Comparison of ENCODE assay signal across 8 cellular contexts in genomic region chr11:64094463-64095223, GRCh38. TPM values are rescaled to one million over a fixed set of nuclear protein-coding genes. Genes with fewer than 3 reads are reported as not detected.
DNase-seq lines count a peak whose midpoint lies in the region; ATAC-seq, FAIRE-seq and TF ChIP-seq lines count a peak whose summit lies in the region.

No MANE protein-coding gene starts in this region.

- peak overlapping the region; percentile 53 to 95 for H3K27ac ChIP-seq in A549
- peak overlapping the region; percentile 37; the same call in 1 of the 2 replicates for H3K27ac ChIP-seq in HL-60 (replicated peaks)
- peak overlapping the region; percentile 66 to 76 for H3K27ac ChIP-seq in kidney (ENCODE audit: low read depth in 2 of 2, low read length in 2 of 2)

- H3K4me1 ChIP-seq in A549 (peaks cover 54% of the 10 kb centered on the region), kidney (ENCODE audit: control insufficient read depth in 1 of 2, insufficient read depth in 1 of 2, low read depth in 1 of 2, low read length in 2 of 2) (peaks cover 24 to 29% of the 10 kb centered on the region in 2 donors)

- whole genome bisulfite sequencing in A549 (ENCODE audit: missing lambda C conversion rate), result 62% methylated on average over 18 of the region's 19 CpGs

- no peaks in the 10 kb centered on the region for H3K36me3 ChIP-seq in kidney (ENCODE audit: control insufficient read depth in 1 of 2, insufficient read depth in 2 of 2, low read length in 2 of 2)

- no peak for TF ChIP-seq CTCF in A549 (IDR thresholded peaks at IDR 0.05)
- no peak for TF ChIP-seq CTCF in HL-60 (IDR thresholded peaks at IDR 0.05; ENCODE audit: insufficient read depth, low read length)
- peak; percentile 10; the same call in 1 of the 2 replicates for TF ChIP-seq CTCF in WI38 (IDR thresholded peaks at IDR 0.05; ENCODE audit: low read depth, low read length)
- no peak for TF ChIP-seq CTCF in kidney (IDR thresholded peaks at IDR 0.05; ENCODE audit: borderline replicate concordance, extremely low read depth, insufficient read depth)

- TF ChIP-seq POLR2A in A549 (IDR thresholded peaks at IDR 0.05; ENCODE audit: low read length), result no peak

- DNase-seq in A549 (ENCODE audit: low read depth in 1 of 2, low spot score in 1 of 2) (peak; percentile 84 to 94), HL-60 (ENCODE audit: low read depth in 1 of 2, low spot score in 1 of 2) (peak; percentile 66 to 79), kidney (no peak), COR-L47 (lab: John Stamatoyannopoulos, UW) (no peak)
- DNase-seq in stimulated activated naive CD8-positive, alpha-beta T cell treated with anti-CD3 and anti-CD28 coated beads, Interleukin-15, Interleukin-2, amounts not matched to agents 100 U/mL and 50 U/mL, for 24 hours, result no peak
- DNase-seq in stimulated activated CD4-positive, alpha-beta T cell treated with anti-CD3 and anti-CD28 coated beads, Interleukin-4, amount 100 ng/mL, for 4 hours, result no peak

- peak overlapping the region; percentile 41 for H3K4me2 ChIP-seq in A549

- H3K9me3 ChIP-seq in A549 (no peaks in the 10 kb centered on the region), kidney (ENCODE audit: control insufficient read depth in 1 of 2, low read length in 2 of 2) (no peaks in the 10 kb centered on the region)

- H3K4me3 ChIP-seq in A549, result no peak overlapping the region
- no peak overlapping the region for H3K4me3 ChIP-seq in HL-60 (replicated peaks; ENCODE audit: insufficient read depth, low read length)
- H3K4me3 ChIP-seq in WI38 (ENCODE audit: low read depth, low read length), result no peak overlapping the region
- H3K4me3 ChIP-seq in kidney (ENCODE audit: low read length in 2 of 2), result no peak overlapping the region

- POLR2A ChIA-PET in A549 (lab: Yijun Ruan, JAX), result interaction anchor here (0.6 kb wide), 1 partner anchor 377 kb away, joined by 3 read pairs; no protein-coding TSS in a partner anchor

- peak overlapping the region in 1 of 2 donors; percentile 58 for H3K9ac ChIP-seq in kidney (ENCODE audit: low read length in 2 of 2)

- no peak for FAIRE-seq in A549 (lab: Jason Lieb, UNC)
- no peak for FAIRE-seq in kidney (lab: Jason Lieb, UNC)

- H3K27me3 ChIP-seq in HL-60 (ENCODE audit: insufficient read depth, poor library complexity, severe bottlenecking), result no peaks in the 10 kb centered on the region

- intact Hi-C loops in kidney (cut with DNase I), result no loop called here

- peak; percentile 87 to 90 for ATAC-seq in A549
- no peak for ATAC-seq in HG03159 (IDR thresholded peaks at IDR 0.05; ENCODE audit: unreplicated experiment)
- no peak for ATAC-seq in stimulated activated naive CD8-positive, alpha-beta T cell treated with anti-CD3 and anti-CD28 coated beads, Interleukin-15, Interleukin-2, amounts not matched to agents 100 U/mL and 50 U/mL, for 24 hours

- no peak for TF ChIP-seq EP300 in A549 (IDR thresholded peaks at IDR 0.05)

- CTCF ChIA-PET in A549 (lab: Yijun Ruan, JAX), result interaction anchor here (0.6 to 3.2 kb wide), 12 partner anchors 8 to 328 kb away, joined by 3 to 17 read pairs (median 3); no protein-coding TSS in a partner anchor

- no peak for TF ChIP-seq RAD21 in A549 (conservative IDR thresholded peaks at IDR 0.05 in 1 of 2, IDR thresholded peaks at IDR 0.05 in 1 of 2)

TF ChIP-seq in A549, 52 proteins besides CTCF, POLR2A, EP300 and RAD21:
- TF ChIP-seq GATA3 (IDR thresholded peaks at IDR 0.05; ENCODE audit: borderline replicate concordance) (no peak), FOSL2 (IDR thresholded peaks at IDR 0.05) (no peak), FOSL2 (CRISPR knock-in tag; IDR thresholded peaks at IDR 0.05) (peak; percentile 54), ZFP36 (IDR thresholded peaks at IDR 0.05; ENCODE audit: borderline replicate concordance, partially characterized antibody) (peak; percentile 22), MAZ (IDR thresholded peaks at IDR 0.05; ENCODE audit: borderline replicate concordance, low read depth, low read length) (no peak)

RNA-seq across cellular contexts. Expression of gene FLRT1, which starts 58.9 kb away (rescaled TPM):
- polyA plus RNA-seq in A549 (2011; rRNA removed), result 0.28 and 0.31 TPM in 2 replicates
- polyA plus RNA-seq in A549 (2012; cell fraction: cytosol; rRNA removed), result 0.08 and 0.10 TPM in 2 replicates
- 0.02 and 0.10 TPM in 2 replicates for polyA plus RNA-seq in A549 (2012; cell fraction: nucleus; rRNA removed)
- polyA plus RNA-seq in A549 (2017; fragmentation: RNase III; extraction: RNeasy Plus Mini Kit Qiagen cat#74134 plus additional on column Dnase treatment), result 0.07 to 0.13 TPM (median 0.10 TPM) in 3 replicates
- 0.58 and 0.73 TPM in 2 replicates for polyA minus RNA-seq in A549 (2011; rRNA and poly(A)+ RNA removed)
- total RNA-seq in kidney, result 0.66 TPM
- polyA plus RNA-seq in kidney (ENCODE audit: insufficient read depth, low read depth, low replicate concordance), result 1.5 TPM

Comparison
In these comparisons a context has a peak if more than half of its experiments do, and no peak if none do; other contexts are left out.
1. ATAC-seq: peak in A549 (2 of 2); none in HG03159 (single experiment) and stimulated activated naive CD8-positive, alpha-beta T cell treated with anti-CD3 and anti-CD28 coated beads, Interleukin-15, Interleukin-2, amounts not matched to agents 100 U/mL and 50 U/mL, for 24 hours (single experiment).
2. DNase-seq: peak in A549 (2 of 2) and HL-60 (2 of 2); none in kidney (single experiment), stimulated activated naive CD8-positive, alpha-beta T cell treated with anti-CD3 and anti-CD28 coated beads, Interleukin-15, Interleukin-2, amounts not matched to agents 100 U/mL and 50 U/mL, for 24 hours (single experiment), stimulated activated CD4-positive, alpha-beta T cell treated with anti-CD3 and anti-CD28 coated beads, Interleukin-4, amount 100 ng/mL, for 4 hours (0 of 2) and COR-L47 (single experiment).
3. Peak in every context shown above with its lines, with median percentiles within 50 percentile points of each other: H3K27ac ChIP-seq.